Comparison of ENCODE assay signal across 19 cellular contexts in the genomic region with DNA sequence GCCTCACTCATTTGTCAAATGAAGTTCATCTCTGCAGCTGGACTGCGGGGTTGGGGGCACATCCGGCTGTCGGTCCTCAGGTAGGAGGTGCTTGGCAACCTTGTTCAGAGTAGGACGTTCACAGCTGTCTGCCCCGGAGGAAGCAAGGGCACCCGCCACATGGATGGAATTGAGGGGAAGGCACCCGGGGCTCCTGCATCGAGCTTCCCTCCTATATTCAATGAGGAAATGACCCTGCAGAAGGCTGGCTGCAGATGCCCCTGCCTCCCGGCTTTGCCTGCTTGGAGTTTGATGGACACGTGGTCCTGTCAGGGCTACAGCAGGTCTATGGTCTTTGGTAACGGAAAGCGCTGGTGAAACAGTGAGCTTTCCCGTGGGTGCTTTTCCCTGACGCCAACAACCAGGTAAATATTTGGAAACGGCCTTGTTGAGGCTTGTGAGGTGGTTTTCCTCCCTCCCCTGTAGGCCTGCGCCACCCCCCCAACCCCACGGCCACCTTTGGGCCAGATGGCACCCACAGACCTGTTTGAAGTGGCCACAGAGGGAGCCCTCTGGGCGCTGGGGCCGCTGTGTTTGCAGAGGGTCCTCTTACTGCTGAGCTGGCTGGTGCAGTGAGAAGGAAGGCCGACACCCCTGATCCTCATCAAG. TPM values are rescaled to one million over a fixed set of nuclear protein-coding genes. Genes with fewer than 3 reads are reported as not detected.
DNase-seq lines count a peak whose midpoint lies in the region; ATAC-seq and TF ChIP-seq lines count a peak whose summit lies in the region.
"Had no signal": no experiment of that assay in that cellular context is flagged by ENCODE, and none has a peak within 500 bp of the region (broad histone marks: within the 10 kb centered on the region; RNA-seq: fewer than 3 reads in every experiment).

No MANE protein-coding gene starts in this region.

- intact Hi-C loops in PC-9 (cut with micrococcal nuclease; ENCODE audit: unreplicated experiment), result no loop called here

- H3K79me2 ChIP-seq in PC-9 (ENCODE audit: low read depth), result no peaks in the 10 kb centered on the region
- H3K79me2 ChIP-seq: hepatocyte had no signal

- POLR2A ChIA-PET in PC-9 (lab: Charles Lee; ENCODE audit: unreplicated experiment), result interaction anchor here (0.5 kb wide), 1 partner anchor 1071 kb away, joined by 3 read pairs; no protein-coding TSS in a partner anchor

- H3K36me3 Mint-ChIP-seq in central memory CD8-positive, alpha-beta T cell (ENCODE audit: insufficient read depth), result peaks cover 2% of the 10 kb centered on the region
- H3K36me3 Mint-ChIP-seq: brain, WTC11 had no signal

- H2AFZ ChIP-seq in PC-9, result no peak overlapping the region
- H2AFZ ChIP-seq: hepatocyte had no signal

- H3K4me1 ChIP-seq in PC-9 (replicated peaks; ENCODE audit: insufficient read depth), result peaks cover 10% of the 10 kb centered on the region
- H3K4me1 ChIP-seq: BE2C had no signal

- no peaks in the 10 kb centered on the region for H3K36me3 ChIP-seq in PC-9 (ENCODE audit: low read depth)
- H3K36me3 ChIP-seq: BE2C had no signal

- H3K9me2 ChIP-seq in PC-9 (ENCODE audit: insufficient read depth), result no peaks in the 10 kb centered on the region

- H3K27ac Mint-ChIP-seq in central memory CD8-positive, alpha-beta T cell (ENCODE audit: low read depth), result peak overlapping the region; percentile 29
- H3K27ac Mint-ChIP-seq: naive B cell, WTC11 had no signal

- H3K4me3 Mint-ChIP-seq in central memory CD8-positive, alpha-beta T cell, result no peak overlapping the region
- H3K4me3 Mint-ChIP-seq: naive B cell, WTC11 had no signal

- BruUV-seq in PC-9 (replicated peaks; lab: Mats Ljungman, UMichigan), result TSS peak; percentile 39

- CTCF ChIA-PET in PC-9 (lab: Charles Lee), result no interaction called here

- H3K9me3 Mint-ChIP-seq in central memory CD8-positive, alpha-beta T cell, result no peaks in the 10 kb centered on the region
- H3K9me3 Mint-ChIP-seq: naive B cell, WTC11 had no signal

- no peaks in the 10 kb centered on the region for H3K9me3 ChIP-seq in PC-9 (ENCODE audit: insufficient read depth, low read depth)
- H3K9me3 ChIP-seq: BE2C had no signal

- peaks cover 16% of the 10 kb centered on the region for H3K27me3 Mint-ChIP-seq in central memory CD8-positive, alpha-beta T cell
- H3K27me3 Mint-ChIP-seq: brain had no signal

- peaks cover 13% of the 10 kb centered on the region for H3K4me1 Mint-ChIP-seq in central memory CD8-positive, alpha-beta T cell
- H3K4me1 Mint-ChIP-seq: naive B cell had no signal

- H3K4me3 ChIP-seq in PC-9, result no peak overlapping the region
- H3K4me3 ChIP-seq: hepatocyte had no signal

- H3F3A ChIP-seq in PC-9 (ENCODE audit: insufficient read depth, low read depth), result no peaks in the 10 kb centered on the region

- no peak for TF ChIP-seq CTCF in PC-9 (conservative IDR thresholded peaks at IDR 0.05)

- H4K20me1 ChIP-seq in PC-9 (ENCODE audit: insufficient read depth), result no peaks in the 10 kb centered on the region

- H3K27ac ChIP-seq in PC-9, result no peak overlapping the region
- peak overlapping the region; percentile 64 for H3K27ac ChIP-seq in layer of hippocampus (ENCODE audit: low read depth, low read length)
- H3K27ac ChIP-seq in substantia nigra (ENCODE audit: low read depth, low read length, poor library complexity, severe bottlenecking), result peak overlapping the region; percentile 76

- DNase-seq in PC-9 (no peak), substantia nigra (lab: John Stamatoyannopoulos, UW) (no peak), cerebellar nuclear complex (lab: John Stamatoyannopoulos, UW) (no peak)
- DNase-seq in central memory CD8-positive, alpha-beta T cell (ENCODE audit: low spot score in 2 of 2), result no peak
- DNase-seq in activated CD4-positive, alpha-beta T cell treated with anti-CD3 and anti-CD28 coated beads, Interleukin-2, amount 50 U/mL, for 4 hours, result no peak
- DNase-seq: activated gamma-delta T cell treated with Interleukin-2 at 50 U/mL for 16 hours, BE2C, Karpas-422, naive B cell, NCI-H146, NCI-H524, OCI-M1 had no signal

- no peak for ATAC-seq in central memory CD8-positive, alpha-beta T cell (replicated peaks; ENCODE audit: extremely low read depth, poor library complexity, severe bottlenecking)
- ATAC-seq in GM21360 (IDR thresholded peaks at IDR 0.05; ENCODE audit: unreplicated experiment), result no peak
- ATAC-seq in HG02852 (IDR thresholded peaks at IDR 0.05; ENCODE audit: unreplicated experiment), result no peak
- ATAC-seq: WTC11 had no signal

- no peaks in the 10 kb centered on the region for H3K27me3 ChIP-seq in PC-9 (ENCODE audit: insufficient read depth, low read depth)
- H3K27me3 ChIP-seq in layer of hippocampus (ENCODE audit: control insufficient read depth, insufficient read depth, low read length), result no peaks in the 10 kb centered on the region
- H3K27me3 ChIP-seq: hepatocyte had no signal

- peak overlapping the region; percentile 46 for H3K4me2 ChIP-seq in PC-9
- H3K4me2 ChIP-seq: hepatocyte had no signal

RNA-seq across cellular contexts. Expression of a gene that starts 32.9 kb away (rescaled TPM):
- 14.9 and 18.0 TPM in 2 replicates for total RNA-seq in PC-9 (2021)

RNA-seq across cellular contexts. Expression of a gene that starts 39.8 kb away (rescaled TPM):
- total RNA-seq in PC-9 (2021), result not detected in 2 replicates
- total RNA-seq: hepatocyte, left cardiac atrium, WTC11 had no signal
